Comparison of ENCODE assay signal across 1 cellular context in the genomic region with DNA sequence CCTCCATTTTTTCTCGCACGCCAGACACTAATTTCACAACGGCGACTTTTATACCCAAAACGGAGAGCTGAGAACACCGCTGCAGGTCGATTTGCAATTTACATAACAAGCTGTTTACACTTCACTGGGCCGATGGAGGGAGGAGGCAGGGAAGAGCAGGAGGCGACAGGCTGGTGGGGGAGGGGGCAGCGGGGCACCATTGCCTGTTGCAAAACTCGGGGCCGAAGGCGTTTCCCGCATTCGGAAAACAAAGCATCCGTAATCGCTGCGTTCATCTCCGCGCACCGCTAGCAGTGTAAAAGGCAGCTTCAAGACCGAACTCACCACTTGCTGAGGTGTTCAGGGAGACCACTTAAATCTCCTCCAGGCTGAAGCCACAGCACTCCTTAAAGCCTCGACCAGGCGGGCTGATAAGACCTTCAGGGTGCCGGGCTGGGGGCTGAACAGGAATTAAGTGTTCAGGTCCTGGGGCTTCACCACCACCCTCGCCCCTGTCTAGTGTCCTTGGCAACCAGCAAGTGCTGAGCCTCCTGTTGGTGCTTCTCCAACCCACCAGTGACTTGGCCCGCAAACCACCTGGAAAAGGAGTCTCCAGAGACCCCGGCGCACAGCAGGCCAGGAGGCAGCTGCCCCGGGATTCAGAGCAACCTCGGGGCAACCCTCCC.
TF ChIP-seq lines count a peak whose summit lies in the region.

No MANE protein-coding gene starts in this region.

TF ChIP-seq in HepG2, 621 proteins besides CTCF, POLR2A, EP300 and RAD21 (continued from another document and continues in another):
- TF ChIP-seq, protein P1, sequence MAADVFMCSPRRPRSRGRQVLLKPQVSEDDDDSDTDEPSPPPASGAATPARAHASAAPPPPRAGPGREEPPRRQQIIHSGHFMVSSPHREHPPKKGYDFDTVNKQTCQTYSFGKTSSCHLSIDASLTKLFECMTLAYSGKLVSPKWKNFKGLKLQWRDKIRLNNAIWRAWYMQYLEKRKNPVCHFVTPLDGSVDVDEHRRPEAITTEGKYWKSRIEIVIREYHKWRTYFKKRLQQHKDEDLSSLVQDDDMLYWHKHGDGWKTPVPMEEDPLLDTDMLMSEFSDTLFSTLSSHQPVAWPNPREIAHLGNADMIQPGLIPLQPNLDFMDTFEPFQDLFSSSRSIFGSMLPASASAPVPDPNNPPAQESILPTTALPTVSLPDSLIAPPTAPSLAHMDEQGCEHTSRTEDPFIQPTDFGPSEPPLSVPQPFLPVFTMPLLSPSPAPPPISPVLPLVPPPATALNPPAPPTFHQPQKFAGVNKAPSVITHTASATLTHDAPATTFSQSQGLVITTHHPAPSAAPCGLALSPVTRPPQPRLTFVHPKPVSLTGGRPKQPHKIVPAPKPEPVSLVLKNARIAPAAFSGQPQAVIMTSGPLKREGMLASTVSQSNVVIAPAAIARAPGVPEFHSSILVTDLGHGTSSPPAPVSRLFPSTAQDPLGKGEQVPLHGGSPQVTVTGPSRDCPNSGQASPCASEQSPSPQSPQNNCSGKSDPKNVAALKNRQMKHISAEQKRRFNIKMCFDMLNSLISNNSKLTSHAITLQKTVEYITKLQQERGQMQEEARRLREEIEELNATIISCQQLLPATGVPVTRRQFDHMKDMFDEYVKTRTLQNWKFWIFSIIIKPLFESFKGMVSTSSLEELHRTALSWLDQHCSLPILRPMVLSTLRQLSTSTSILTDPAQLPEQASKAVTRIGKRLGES (CRISPR knock-in tag; IDR thresholded peaks at IDR 0.05; ENCODE audit: borderline replicate concordance): no peak
- TF ChIP-seq THAP11 (CRISPR knock-in tag; IDR thresholded peaks at IDR 0.05) (peak; percentile 48), POGZ (CRISPR knock-in tag; IDR thresholded peaks at IDR 0.05) (peak; percentile 44; the same call in 1 of the 2 replicates), KDM5B (CRISPR knock-in tag; IDR thresholded peaks at IDR 0.05; ENCODE audit: borderline replicate concordance) (peak; percentile 55; the same call in 1 of the 2 replicates), ZNF746 (CRISPR knock-in tag; IDR thresholded peaks at IDR 0.05) (peak; percentile 53; the same call in 1 of the 2 replicates), CBX5 (CRISPR knock-in tag; IDR thresholded peaks at IDR 0.05; ENCODE audit: borderline replicate concordance) (peak; percentile 66; the same call in 1 of the 2 replicates), PRDM15 (CRISPR knock-in tag; IDR thresholded peaks at IDR 0.05) (no peak), FOXC1 (CRISPR knock-in tag; IDR thresholded peaks at IDR 0.05; ENCODE audit: borderline replicate concordance) (peak; percentile 41; the same call in 1 of the 2 replicates), SOX13 (IDR thresholded peaks at IDR 0.05) (peak; percentile 77), SOX13 (CRISPR knock-in tag; conservative IDR thresholded peaks at IDR 0.05 in 1 of 2, IDR thresholded peaks at IDR 0.05 in 1 of 2) (peak in 1 of 2 experiments; percentile 64; a peak in 2 of 4 replicates), ZNF484 (CRISPR knock-in tag; IDR thresholded peaks at IDR 0.05; ENCODE audit: borderline replicate concordance, low read depth) (no peak), TCF12 (IDR thresholded peaks at IDR 0.05) (no peak), TCF12 (CRISPR knock-in tag; IDR thresholded peaks at IDR 0.05) (no peak), ZNF121 (CRISPR knock-in tag; IDR thresholded peaks at IDR 0.05) (0 out of 2 replicates have a peak, but pooled peaks have one; percentile 22), JUND (CRISPR knock-in tag; IDR thresholded peaks at IDR 0.05) (no peak), TFDP1 (CRISPR knock-in tag; IDR thresholded peaks at IDR 0.05; ENCODE audit: borderline replicate concordance) (0 out of 2 replicates have a peak, but pooled peaks have one; percentile 28), TAF1 (CRISPR knock-in tag; IDR thresholded peaks at IDR 0.05) (0 out of 2 replicates have a peak, but pooled peaks have one; percentile 9), NFYB (CRISPR knock-in tag; IDR thresholded peaks at IDR 0.05) (no peak), ZSCAN29 (CRISPR knock-in tag; conservative IDR thresholded peaks at IDR 0.05) (peak; percentile 66; the same call in 1 of the 2 replicates), XRCC5 (optimal IDR thresholded peaks at IDR 0.05; ENCODE audit: low read length) (peak; percentile 64), PTBP1 (IDR thresholded peaks at IDR 0.05; ENCODE audit: low read depth, low read length, poor library complexity, severe bottlenecking) (peak; percentile 28), THAP7 (CRISPR knock-in tag; IDR thresholded peaks at IDR 0.05) (peak; percentile 67; the same call in 1 of the 2 replicates), ARNTL (CRISPR knock-in tag; IDR thresholded peaks at IDR 0.05) (0 out of 2 replicates have a peak, but pooled peaks have one; percentile 27), POGK (CRISPR knock-in tag; conservative IDR thresholded peaks at IDR 0.05) (peak; percentile 17; the same call in 1 of the 2 replicates), FOXP4 (CRISPR knock-in tag; IDR thresholded peaks at IDR 0.05) (peak; percentile 65), LCORL (IDR thresholded peaks at IDR 0.05) (no peak), LCORL (CRISPR knock-in tag; IDR thresholded peaks at IDR 0.05) (peak; percentile 48; the same call in 1 of the 2 replicates), UBTF (CRISPR knock-in tag; IDR thresholded peaks at IDR 0.05) (peak; percentile 38; the same call in 1 of the 2 replicates), ZMAT3 (CRISPR knock-in tag; conservative IDR thresholded peaks at IDR 0.05) (0 out of 2 replicates have a peak, but pooled peaks have one; percentile 64)
- TF ChIP-seq, protein P2, sequence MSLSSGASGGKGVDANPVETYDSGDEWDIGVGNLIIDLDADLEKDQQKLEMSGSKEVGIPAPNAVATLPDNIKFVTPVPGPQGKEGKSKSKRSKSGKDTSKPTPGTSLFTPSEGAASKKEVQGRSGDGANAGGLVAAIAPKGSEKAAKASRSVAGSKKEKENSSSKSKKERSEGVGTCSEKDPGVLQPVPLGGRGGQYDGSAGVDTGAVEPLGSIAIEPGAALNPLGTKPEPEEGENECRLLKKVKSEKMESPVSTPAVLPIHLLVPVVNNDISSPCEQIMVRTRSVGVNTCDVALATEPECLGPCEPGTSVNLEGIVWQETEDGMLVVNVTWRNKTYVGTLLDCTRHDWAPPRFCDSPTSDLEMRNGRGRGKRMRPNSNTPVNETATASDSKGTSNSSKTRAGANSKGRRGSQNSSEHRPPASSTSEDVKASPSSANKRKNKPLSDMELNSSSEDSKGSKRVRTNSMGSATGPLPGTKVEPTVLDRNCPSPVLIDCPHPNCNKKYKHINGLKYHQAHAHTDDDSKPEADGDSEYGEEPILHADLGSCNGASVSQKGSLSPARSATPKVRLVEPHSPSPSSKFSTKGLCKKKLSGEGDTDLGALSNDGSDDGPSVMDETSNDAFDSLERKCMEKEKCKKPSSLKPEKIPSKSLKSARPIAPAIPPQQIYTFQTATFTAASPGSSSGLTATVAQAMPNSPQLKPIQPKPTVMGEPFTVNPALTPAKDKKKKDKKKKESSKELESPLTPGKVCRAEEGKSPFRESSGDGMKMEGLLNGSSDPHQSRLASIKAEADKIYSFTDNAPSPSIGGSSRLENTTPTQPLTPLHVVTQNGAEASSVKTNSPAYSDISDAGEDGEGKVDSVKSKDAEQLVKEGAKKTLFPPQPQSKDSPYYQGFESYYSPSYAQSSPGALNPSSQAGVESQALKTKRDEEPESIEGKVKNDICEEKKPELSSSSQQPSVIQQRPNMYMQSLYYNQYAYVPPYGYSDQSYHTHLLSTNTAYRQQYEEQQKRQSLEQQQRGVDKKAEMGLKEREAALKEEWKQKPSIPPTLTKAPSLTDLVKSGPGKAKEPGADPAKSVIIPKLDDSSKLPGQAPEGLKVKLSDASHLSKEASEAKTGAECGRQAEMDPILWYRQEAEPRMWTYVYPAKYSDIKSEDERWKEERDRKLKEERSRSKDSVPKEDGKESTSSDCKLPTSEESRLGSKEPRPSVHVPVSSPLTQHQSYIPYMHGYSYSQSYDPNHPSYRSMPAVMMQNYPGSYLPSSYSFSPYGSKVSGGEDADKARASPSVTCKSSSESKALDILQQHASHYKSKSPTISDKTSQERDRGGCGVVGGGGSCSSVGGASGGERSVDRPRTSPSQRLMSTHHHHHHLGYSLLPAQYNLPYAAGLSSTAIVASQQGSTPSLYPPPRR (CRISPR knock-in tag; IDR thresholded peaks at IDR 0.05; ENCODE audit: borderline replicate concordance): peak; percentile 39; the same call in 1 of the 2 replicates
- TF ChIP-seq, protein P3, sequence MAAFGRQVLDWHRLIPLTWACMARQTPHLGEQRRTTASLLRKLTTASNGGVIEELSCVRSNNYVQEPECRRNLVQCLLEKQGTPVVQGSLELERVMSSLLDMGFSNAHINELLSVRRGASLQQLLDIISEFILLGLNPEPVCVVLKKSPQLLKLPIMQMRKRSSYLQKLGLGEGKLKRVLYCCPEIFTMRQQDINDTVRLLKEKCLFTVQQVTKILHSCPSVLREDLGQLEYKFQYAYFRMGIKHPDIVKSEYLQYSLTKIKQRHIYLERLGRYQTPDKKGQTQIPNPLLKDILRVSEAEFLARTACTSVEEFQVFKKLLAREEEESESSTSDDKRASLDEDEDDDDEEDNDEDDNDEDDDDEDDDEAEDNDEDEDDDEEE (CRISPR knock-in tag; IDR thresholded peaks at IDR 0.05): 0 out of 2 replicates have a peak, but pooled peaks have one; percentile 52
